ENCODE assay signal across 8 cellular contexts in the genomic region with DNA sequence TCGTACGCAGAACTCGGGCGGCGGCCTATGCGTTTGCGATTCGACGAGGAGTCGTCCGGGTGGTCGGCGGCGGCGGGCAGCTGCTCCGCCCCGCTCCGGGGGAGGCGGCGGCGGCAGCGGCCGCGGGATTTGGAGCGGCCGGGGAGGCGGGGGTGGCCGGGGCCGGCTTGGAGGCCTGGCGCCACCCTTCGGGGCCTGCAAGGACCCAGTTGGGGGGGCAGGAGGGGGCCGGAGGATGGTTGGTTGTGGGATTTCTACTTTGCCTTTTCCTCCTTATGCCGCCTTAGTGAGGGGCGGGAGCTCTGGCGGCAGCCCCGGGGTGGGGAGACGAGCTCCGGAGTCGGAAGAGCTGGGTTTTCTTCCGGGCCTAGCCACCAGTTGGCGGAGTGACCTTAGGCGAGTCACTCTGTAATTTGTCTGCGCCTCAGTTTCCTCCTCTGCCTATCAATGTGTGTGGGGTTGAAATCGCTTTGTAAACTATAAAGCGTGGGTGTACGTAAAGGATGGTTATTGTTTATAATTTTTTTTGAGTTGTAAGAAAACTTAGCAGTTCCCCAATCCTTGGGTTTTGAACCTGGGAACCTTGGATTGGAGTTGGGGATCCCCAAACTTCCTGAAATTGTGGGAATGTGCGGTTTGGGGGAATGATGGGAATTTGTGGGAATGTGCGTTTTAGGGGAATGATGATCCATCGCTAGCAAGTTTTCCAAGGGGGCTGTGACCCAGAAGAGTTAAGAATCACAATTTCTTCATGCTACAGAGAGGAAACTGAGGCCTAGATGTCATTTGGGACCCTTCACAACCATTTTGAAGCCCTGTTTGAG. TPM values are rescaled to one million over a fixed set of nuclear protein-coding genes. Genes with fewer than 3 reads are reported as not detected.
DNase-seq lines count a peak whose midpoint lies in the region; ATAC-seq and TF ChIP-seq lines count a peak whose summit lies in the region.

No MANE protein-coding gene starts in this region.

- peak overlapping the region; percentile 82 for H3K27ac Mint-ChIP-seq in stimulated activated naive CD8-positive, alpha-beta T cell treated with anti-CD3 and anti-CD28 coated beads, Interleukin-15, Interleukin-2, amounts not matched to agents 100 ng/mL and 50 ng/mL, for 24 hours

- peaks cover 5% of the 10 kb centered on the region for H3K4me1 ChIP-seq in mesenchymal stem cell (ENCODE audit: control insufficient read depth, insufficient read depth, low read depth, low read length)

- H2AK5ac ChIP-seq in mesenchymal stem cell (ENCODE audit: low read length, severe bottlenecking), result peak overlapping the region; percentile 31

- DNase-seq in COR-L47 (lab: John Stamatoyannopoulos, UW) (peak; percentile 50), HT-29 (ENCODE audit: low spot score) (peak; percentile 24), dorsolateral prefrontal cortex (peak in 4 of 10 donors; percentile 11 to 43 (median 21)), mesenchymal stem cell (peak; percentile 61), NCI-H2227 treated with DMSO at 0.1 percent for 48 hours (lab: John Stamatoyannopoulos, UW) (no peak)

- 3% methylated on average over 41 of the region's 49 CpGs for WGBS in mesenchymal stem cell

- peak overlapping the region in 1 of 2 experiments; percentile 36 for H3K14ac ChIP-seq in mesenchymal stem cell (ENCODE audit: low read length in 2 of 2)

- peak overlapping the region; percentile 98 for H3K27ac ChIP-seq in VCaP
- peak overlapping the region; percentile 82 to 99 (median 94) for H3K27ac ChIP-seq in dorsolateral prefrontal cortex
- H3K27ac ChIP-seq in mesenchymal stem cell (ENCODE audit: low read length, poor library complexity, severe bottlenecking), result peak overlapping the region; percentile 66

- H3K9me3 Mint-ChIP-seq in stimulated activated naive CD8-positive, alpha-beta T cell treated with anti-CD3 and anti-CD28 coated beads, Interleukin-15, Interleukin-2, amounts not matched to agents 100 ng/mL and 50 ng/mL, for 24 hours, result peaks cover 42% of the 10 kb centered on the region

- H2BK15ac ChIP-seq in mesenchymal stem cell (ENCODE audit: low read depth, poor library complexity, severe bottlenecking), result peak overlapping the region; percentile 93

- H2AFZ ChIP-seq in mesenchymal stem cell (ENCODE audit: low read depth, low read length), result peak overlapping the region; percentile 51

- peak overlapping the region; percentile 93 to 98 for H3K18ac ChIP-seq in mesenchymal stem cell (ENCODE audit: low read depth in 1 of 2, low read length in 2 of 2)

- H3K9ac ChIP-seq in mesenchymal stem cell (ENCODE audit: low read length), result peak overlapping the region; percentile 93

- H3K9me3 ChIP-seq in mesenchymal stem cell (ENCODE audit: control insufficient read depth, low read length), result peaks cover 16% of the 10 kb centered on the region

- H2BK120ac ChIP-seq in mesenchymal stem cell (ENCODE audit: low read depth, low read length), result peak overlapping the region; percentile 92

- H4K91ac ChIP-seq in mesenchymal stem cell (ENCODE audit: low read length), result peak overlapping the region; percentile 62

- no peaks in the 10 kb centered on the region for H3K27me3 ChIP-seq in dorsolateral prefrontal cortex
- no peaks in the 10 kb centered on the region for H3K27me3 ChIP-seq in mesenchymal stem cell (ENCODE audit: control insufficient read depth in 1 of 2, insufficient read depth in 1 of 2, low read length in 2 of 2)

- H3K79me1 ChIP-seq in mesenchymal stem cell (replicated peaks; ENCODE audit: low read length, poor library complexity, severe bottlenecking), result peaks cover 6% of the 10 kb centered on the region

- no peak overlapping the region for H2BK12ac ChIP-seq in mesenchymal stem cell (ENCODE audit: low read length in 2 of 2)

- no peaks in the 10 kb centered on the region for H3K27me3 Mint-ChIP-seq in stimulated activated naive CD8-positive, alpha-beta T cell treated with anti-CD3 and anti-CD28 coated beads, Interleukin-15, Interleukin-2, amounts not matched to agents 100 ng/mL and 50 ng/mL, for 24 hours

- peak overlapping the region; percentile 62 for H4K8ac ChIP-seq in mesenchymal stem cell (ENCODE audit: low read length)

- peak overlapping the region; percentile 67 to 97 for H3K4ac ChIP-seq in mesenchymal stem cell (ENCODE audit: low read depth in 1 of 2, low read length in 2 of 2)

- peaks cover 60% of the 10 kb centered on the region for H3K4me1 Mint-ChIP-seq in stimulated activated naive CD8-positive, alpha-beta T cell treated with anti-CD3 and anti-CD28 coated beads, Interleukin-15, Interleukin-2, amounts not matched to agents 100 ng/mL and 50 ng/mL, for 24 hours (ENCODE audit: low read depth)

- H3K36me3 ChIP-seq in mesenchymal stem cell (ENCODE audit: control insufficient read depth in 1 of 2, insufficient read depth in 2 of 2, low read depth in 1 of 2, low read length in 2 of 2), result peaks cover 8 to 53% of the 10 kb centered on the region in 2 experiments

- H2BK5ac ChIP-seq in mesenchymal stem cell (ENCODE audit: low read depth, low read length, poor library complexity, severe bottlenecking), result peak overlapping the region; percentile 88

- TF ChIP-seq CTCF in VCaP (conservative IDR thresholded peaks at IDR 0.05) (no peak), dorsolateral prefrontal cortex (IDR thresholded peaks at IDR 0.05 in 54 of 56, conservative IDR thresholded peaks at IDR 0.05 in 2 of 56; ENCODE audit: low read depth in 1 of 56, partially characterized antibody in 56 of 56) (peak in 2 of 56 donors; percentile 8 to 12)

- peak overlapping the region; percentile 93 for H3K4me2 ChIP-seq in mesenchymal stem cell (ENCODE audit: low read length, poor library complexity, severe bottlenecking)

- peaks cover 82% of the 10 kb centered on the region for H3K36me3 Mint-ChIP-seq in stimulated activated naive CD8-positive, alpha-beta T cell treated with anti-CD3 and anti-CD28 coated beads, Interleukin-15, Interleukin-2, amounts not matched to agents 100 ng/mL and 50 ng/mL, for 24 hours (ENCODE audit: low read depth)

- peak overlapping the region; percentile 89 for H3K4me3 Mint-ChIP-seq in stimulated activated naive CD8-positive, alpha-beta T cell treated with anti-CD3 and anti-CD28 coated beads, Interleukin-15, Interleukin-2, amounts not matched to agents 100 ng/mL and 50 ng/mL, for 24 hours

- no peak overlapping the region for H3K23ac ChIP-seq in mesenchymal stem cell (ENCODE audit: low read length in 2 of 2)

- intact Hi-C loops in dorsolateral prefrontal cortex (cut with DNase I), result loop anchor here (2.0 to 10.0 kb wide), 4 partner anchors 115 to 188 kb away; partner anchors contain the start of gene SELENOM (in 1 of the 2)

- ATAC-seq in GM19467 (IDR thresholded peaks at IDR 0.05; ENCODE audit: unreplicated experiment), result peak; percentile 29

- H3K4me3 ChIP-seq in dorsolateral prefrontal cortex, result peak overlapping the region; percentile 62 to 98 (median 89)
- H3K4me3 ChIP-seq in mesenchymal stem cell (ENCODE audit: insufficient read depth in 1 of 2, low read depth in 1 of 2, low read length in 2 of 2), result peak overlapping the region; percentile 85

RNA-seq across cellular contexts. Expression of gene TUG1, which starts 0.7 kb away (rescaled TPM):
- 22.0 and 25.7 TPM in 2 replicates for total RNA-seq in HT-29 (2014; rRNA removed; shearing (Covaris generic))
- total RNA-seq in dorsolateral prefrontal cortex, result 10 to 100 TPM; 56.3 to 90.8 (median 71.5) TPM
- 73.4 TPM for polyA plus RNA-seq in mesenchymal stem cell (2013, experiment 1 of 2)
- polyA plus RNA-seq in mesenchymal stem cell (2013, experiment 2 of 2), result 71.8 TPM

RNA-seq across cellular contexts. Expression of gene MORC2, which starts 1.2 kb away (rescaled TPM):
- 22.9 and 25.2 TPM in 2 replicates for total RNA-seq in HT-29 (2014; rRNA removed; shearing (Covaris generic))
- total RNA-seq in dorsolateral prefrontal cortex, result 10 to 100 TPM; 16.1 to 38.0 (median 24.2) TPM
- 21.4 TPM for polyA plus RNA-seq in mesenchymal stem cell (2013, experiment 1 of 2)
- polyA plus RNA-seq in mesenchymal stem cell (2013, experiment 2 of 2), result 21.9 TPM
